In the genomic region with DNA sequence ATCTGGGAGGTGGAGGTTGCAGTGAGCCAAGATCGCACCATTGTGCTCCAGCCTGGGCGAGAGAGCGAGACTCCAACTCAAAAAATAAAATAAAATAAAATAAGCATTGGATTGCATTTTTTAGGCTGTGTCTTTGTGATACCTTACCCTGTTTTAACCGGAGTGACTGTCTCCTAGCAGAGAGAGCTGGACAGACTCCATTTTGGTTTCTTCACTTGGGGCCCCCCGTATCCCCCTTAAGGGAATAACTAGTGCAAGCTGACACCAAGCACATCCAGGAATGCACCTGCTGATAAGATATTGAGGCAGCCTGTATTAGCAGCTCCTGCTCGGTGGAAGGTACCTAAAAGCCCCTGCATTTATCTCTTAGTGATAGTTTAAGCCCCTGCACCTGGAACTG, we compare ENCODE assay signal across 12 cellular contexts. TPM values are rescaled to one million over a fixed set of nuclear protein-coding genes. Genes with fewer than 3 reads are reported as not detected.
"Had no signal": no experiment of that assay in that cellular context is flagged by ENCODE, and none has a peak within 500 bp of the region (broad histone marks: within the 10 kb centered on the region; RNA-seq: fewer than 3 reads in every experiment).

No MANE protein-coding gene starts in this region.

- H3K4me3 ChIP-seq: GM23248, GM23338, HAP-1 had no signal

- H3K9me3 ChIP-seq: HAP-1 had no signal

- H3K27ac ChIP-seq: GM23248 had no signal

- H3K4me1 Mint-ChIP-seq: GM23338, H9 had no signal

- H3K27ac Mint-ChIP-seq: GM23338, H9, HFFc6 had no signal

- H3K4me1 ChIP-seq: HAP-1 had no signal

- H3K9ac ChIP-seq: GM23248 had no signal

- H3K4me2 ChIP-seq: GM23338 had no signal

- H3K36me3 ChIP-seq: HAP-1 had no signal

- DNase-seq: GM23248, GOT3, H7, H9, HCEC 1CT, HFFc6 had no signal

- ATAC-seq: GM23338, HCT116 had no signal

- H2AFZ ChIP-seq: GM23248, GM23338 had no signal

- FAIRE-seq: H1, H54 had no signal

- H3K4me3 Mint-ChIP-seq: GM23338, H9, HFFc6 had no signal

RNA-seq across cellular contexts. Expression of a gene that starts 20.8 kb away (rescaled TPM):
- total RNA-seq: GM23248, GM23338, H1, H4, H7, H9, HFFc6 had no signal
- polyA plus RNA-seq: GM23248, GM23338, H1 had no signal

RNA-seq across cellular contexts. Expression of a gene that starts 40.7 kb away (rescaled TPM):
- total RNA-seq: GM23248, GM23338, H1, H4, H7, H9, HFFc6 had no signal
- polyA plus RNA-seq: GM23248, GM23338, H1 had no signal
